In genomic region chr22:28141614-28142013, GRCh38 we compare ENCODE assay signal across 16 cellular contexts.
DNase-seq lines count a peak whose midpoint lies in the region; ATAC-seq, FAIRE-seq and TF ChIP-seq lines count a peak whose summit lies in the region.
"Had no signal": no experiment of that assay in that cellular context is flagged by ENCODE, and none has a peak within 500 bp of the region (broad histone marks: within the 10 kb centered on the region; RNA-seq: fewer than 3 reads in every experiment).

No MANE protein-coding gene starts in this region.

- no peaks in the 10 kb centered on the region for H3K36me3 Mint-ChIP-seq in nephron (ENCODE audit: low read depth)

- no peaks in the 10 kb centered on the region for H3K27me3 Mint-ChIP-seq in nephron (ENCODE audit: low read depth)

- WGBS in tibial nerve, 2 donors, result 24 to 25% methylated on average over 2 of the region's 2 CpGs

- H3K9me1 ChIP-seq in endothelial cell of umbilical vein (replicated peaks; ENCODE audit: control insufficient read depth, extremely low read depth, insufficient read depth, low read length), result no peaks in the 10 kb centered on the region

- TF ChIP-seq EP300 in tibial nerve (IDR thresholded peaks at IDR 0.05), result no peak

- H3K9me3 Mint-ChIP-seq in nephron, result no peaks in the 10 kb centered on the region
- H3K9me3 Mint-ChIP-seq: activated CD8-positive, alpha-beta T cell treated with anti-CD3 and anti-CD28 coated beads for 36 hours; activated naive CD4-positive, alpha-beta T cell treated with anti-CD3 and anti-CD28 coated beads for 36 hours had no signal

- no peak overlapping the region for H3K4me3 Mint-ChIP-seq in nephron
- H3K4me3 Mint-ChIP-seq: activated CD8-positive, alpha-beta T cell treated with anti-CD3 and anti-CD28 coated beads for 36 hours; activated naive CD4-positive, alpha-beta T cell treated with anti-CD3 and anti-CD28 coated beads for 36 hours; B cell; T-helper 17 cell had no signal

- DNase-seq in AG08396 (ENCODE audit: low spot score) (peak; percentile 18), NCI-H226 (peak; percentile 12), endothelial cell of umbilical vein (ENCODE audit: low read depth, low spot score) (no peak), kidney (no peak), tibial nerve (ENCODE audit: low spot score in 2 of 2) (no peak)
- no peak for DNase-seq in activated effector memory CD4-positive, alpha-beta T cell treated with Interleukin-2 at 50 U/mL for 16 hours
- DNase-seq: activated CD8-positive, alpha-beta T cell treated with anti-CD3 and anti-CD28 coated beads for 36 hours; activated naive CD4-positive, alpha-beta T cell treated with anti-CD3 and anti-CD28 coated beads for 36 hours; dermis blood vessel endothelial cell; midbrain; NCI-H187 treated with DMSO at 0.1 percent for 48 hours; T-helper 17 cell had no signal

- TF ChIP-seq POLR2A in endothelial cell of umbilical vein (IDR thresholded peaks at IDR 0.05; ENCODE audit: low read depth, low read length), result no peak
- no peak for TF ChIP-seq POLR2A in tibial nerve (IDR thresholded peaks at IDR 0.05)

- no peak for ATAC-seq in HG02759 (IDR thresholded peaks at IDR 0.05; ENCODE audit: unreplicated experiment)
- ATAC-seq: activated CD8-positive, alpha-beta T cell treated with anti-CD3 and anti-CD28 coated beads for 36 hours; T-helper 17 cell had no signal

- no TSS peak for BruUV-seq in endothelial cell of umbilical vein (replicated peaks; lab: Mats Ljungman, UMichigan)

- dilution Hi-C loops in endothelial cell of umbilical vein (cut with MboI; ENCODE audit: extremely low pct_ligation_motif_present, low sequenced_read_pairs), result no loop called here

- H3K36me3 ChIP-seq in endothelial cell of umbilical vein (ENCODE audit: control insufficient read depth in 2 of 2, extremely low read depth in 1 of 2, insufficient read depth in 2 of 2, low read length in 2 of 2) (no peaks in the 10 kb centered on the region), kidney (ENCODE audit: control insufficient read depth in 1 of 2, insufficient read depth in 2 of 2, low read length in 2 of 2) (no peaks in the 10 kb centered on the region), tibial nerve (peaks cover 0 to 12% (median 0%) of the 10 kb centered on the region in 3 donors)

- H3K9me3 ChIP-seq in endothelial cell of umbilical vein (replicated peaks; ENCODE audit: control insufficient read depth, insufficient read depth, low read length), result no peaks in the 10 kb centered on the region
- peaks cover 2 to 5% of the 10 kb centered on the region in 2 donors for H3K9me3 ChIP-seq in kidney (ENCODE audit: control insufficient read depth in 1 of 2, low read length in 2 of 2)
- peaks cover 0 to 5% (median 0%) of the 10 kb centered on the region in 4 donors for H3K9me3 ChIP-seq in tibial nerve

- CTCF ChIA-PET in endothelial cell of umbilical vein (lab: Charles Lee), result interaction anchor here (0.9 kb wide), 1 partner anchor 13 kb away, joined by 3 read pairs; no protein-coding TSS in a partner anchor

- TF ChIP-seq CTCF in endothelial cell of umbilical vein (IDR thresholded peaks at IDR 0.05; ENCODE audit: extremely low read depth in 1 of 2, insufficient read depth in 1 of 2, low read depth in 1 of 2, low read length in 2 of 2), result no peak
- TF ChIP-seq CTCF in nephron (IDR thresholded peaks at IDR 0.05; ENCODE audit: unreplicated experiment in 3 of 3), result no peak
- no peak for TF ChIP-seq CTCF in kidney (IDR thresholded peaks at IDR 0.05; ENCODE audit: borderline replicate concordance, extremely low read depth, insufficient read depth)
- no peak for TF ChIP-seq CTCF in tibial nerve (IDR thresholded peaks at IDR 0.05)

- POLR2A ChIA-PET in endothelial cell of umbilical vein (lab: Charles Lee), result no interaction called here

- FAIRE-seq in endothelial cell of umbilical vein (lab: Jason Lieb, UNC) (no peak), kidney (lab: Jason Lieb, UNC) (no peak)
- FAIRE-seq: G401.6 had no signal

- H3K4me1 ChIP-seq in endothelial cell of umbilical vein (ENCODE audit: control insufficient read depth, extremely low read depth, insufficient read depth, low read length), result peaks cover 11% of the 10 kb centered on the region
- peaks cover 0 to 3% of the 10 kb centered on the region in 2 donors for H3K4me1 ChIP-seq in kidney (ENCODE audit: control insufficient read depth in 1 of 2, insufficient read depth in 1 of 2, low read depth in 1 of 2, low read length in 2 of 2)
- peaks cover 0 to 68% (median 25%) of the 10 kb centered on the region in 4 donors for H3K4me1 ChIP-seq in tibial nerve

- H3K27ac Mint-ChIP-seq in nephron, result peak overlapping the region; percentile 40 to 95 (median 79)
- H3K27ac Mint-ChIP-seq: activated CD8-positive, alpha-beta T cell treated with anti-CD3 and anti-CD28 coated beads for 36 hours; activated naive CD4-positive, alpha-beta T cell treated with anti-CD3 and anti-CD28 coated beads for 36 hours; B cell; T-helper 17 cell had no signal

- intact Hi-C loops in endothelial cell of umbilical vein (cut with micrococcal nuclease) (no loop called here), kidney (cut with DNase I) (no loop called here)

- no peaks in the 10 kb centered on the region for H4K20me1 ChIP-seq in endothelial cell of umbilical vein (replicated peaks; ENCODE audit: control insufficient read depth, extremely low read depth, insufficient read depth, low read length)

- H3K4me1 Mint-ChIP-seq in nephron, result peaks cover 80% of the 10 kb centered on the region
- H3K4me1 Mint-ChIP-seq: B cell had no signal

- H2AFZ ChIP-seq in endothelial cell of umbilical vein (ENCODE audit: low read depth, low read length), result no peak overlapping the region

- H3K4me3 ChIP-seq in endothelial cell of umbilical vein (replicated peaks in 1 of 3; ENCODE audit: insufficient read depth in 1 of 3, low read depth in 1 of 3, low read length in 3 of 3) (no peak overlapping the region), kidney (ENCODE audit: low read length in 2 of 2) (no peak overlapping the region), tibial nerve (no peak overlapping the region)

- H3K27me3 ChIP-seq in endothelial cell of umbilical vein (ENCODE audit: control insufficient read depth in 2 of 2, insufficient read depth in 2 of 2, low read length in 2 of 2) (no peaks in the 10 kb centered on the region), tibial nerve (no peaks in the 10 kb centered on the region)

- no peak overlapping the region for H3K9ac ChIP-seq in endothelial cell of umbilical vein (replicated peaks; ENCODE audit: extremely low read depth, insufficient read depth, low read length)
- no peak overlapping the region for H3K9ac ChIP-seq in kidney (ENCODE audit: low read length in 2 of 2)

- no peaks in the 10 kb centered on the region for H3K79me2 ChIP-seq in endothelial cell of umbilical vein (ENCODE audit: control insufficient read depth, insufficient read depth, low read length)

- no peak overlapping the region for H3K27ac ChIP-seq in endothelial cell of umbilical vein (ENCODE audit: insufficient read depth, low read depth, low read length)
- no peak overlapping the region for H3K27ac ChIP-seq in kidney (ENCODE audit: low read depth in 2 of 2, low read length in 2 of 2)
- H3K27ac ChIP-seq in tibial nerve, result peak overlapping the region in 2 of 4 donors; percentile 61 to 74

- H3K4me2 ChIP-seq in endothelial cell of umbilical vein (ENCODE audit: insufficient read depth, low read length), result no peak overlapping the region

TF ChIP-seq in endothelial cell of umbilical vein, 7 proteins besides CTCF, POLR2A, EP300 and RAD21:
- TF ChIP-seq MYC (IDR thresholded peaks at IDR 0.05; ENCODE audit: low read depth, low read length) (no peak), GATA2 (IDR thresholded peaks at IDR 0.05; ENCODE audit: insufficient read depth, insufficient read length, low read depth, low read length) (no peak), MAX (IDR thresholded peaks at IDR 0.05; ENCODE audit: insufficient read depth, insufficient read length) (no peak), JUN (IDR thresholded peaks at IDR 0.05; ENCODE audit: borderline replicate concordance, insufficient read depth, insufficient read length, low read depth) (no peak), FOS (IDR thresholded peaks at IDR 0.05; ENCODE audit: borderline replicate concordance, insufficient read depth, low read length) (peak; percentile 18)
TF ChIP-seq in endothelial cell of umbilical vein: peak in this region for 1.

Comparison
In these comparisons a context has a peak if more than half of its experiments do, and no peak if none do; other contexts are left out.
1. DNase-seq: peak in AG08396 (single experiment) and NCI-H226 (single experiment); none in endothelial cell of umbilical vein (single experiment), activated effector memory CD4-positive, alpha-beta T cell treated with Interleukin-2 at 50 U/mL for 16 hours (single experiment), kidney (single experiment) and tibial nerve (0 of 2).